9 cellular contexts compared by ENCODE assay signal in the genomic region with DNA sequence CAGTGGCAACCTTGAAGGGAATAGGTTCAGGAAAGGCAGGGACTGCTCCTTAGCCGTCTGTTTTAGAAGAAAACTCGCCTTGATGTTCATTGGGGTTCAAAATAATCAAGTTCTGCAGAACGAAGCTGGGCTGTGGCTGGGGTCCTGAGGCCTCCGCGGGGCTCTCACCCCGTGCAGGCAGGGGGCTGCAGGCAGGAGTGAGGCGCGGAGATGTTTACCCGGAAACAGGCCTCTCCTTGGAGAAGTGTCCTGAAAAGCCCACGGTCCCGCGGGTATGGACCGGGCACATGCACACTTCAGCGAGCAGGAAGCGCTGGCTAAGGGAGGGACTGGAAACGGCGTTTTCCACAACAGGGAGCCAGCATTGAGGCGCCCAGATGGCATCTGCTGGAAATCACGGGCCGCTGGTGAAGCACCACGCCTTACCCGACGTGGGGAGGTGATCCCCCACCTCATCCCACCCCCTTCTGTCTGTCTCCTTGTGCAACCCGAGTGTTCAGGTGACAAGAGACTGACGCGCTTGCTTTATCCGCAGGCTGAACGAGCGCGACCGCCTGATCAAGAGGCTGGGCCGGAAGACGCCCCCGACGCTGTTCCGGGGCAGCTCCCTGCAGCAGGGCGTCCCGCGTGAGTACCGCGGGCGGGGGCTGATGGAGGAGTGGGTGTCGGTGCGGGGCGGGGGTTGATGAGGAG. TPM values are rescaled to one million over a fixed set of nuclear protein-coding genes. Genes with fewer than 3 reads are reported as not detected.
A peak's percentile ranks its signal among the peaks of the same experiment; 100 is the strongest.
DNase-seq lines count a peak whose midpoint lies in the region; ATAC-seq, FAIRE-seq and TF ChIP-seq lines count a peak whose summit lies in the region.
"Had no signal": no experiment of that assay in that cellular context is flagged by ENCODE, and none has a peak within 500 bp of the region (broad histone marks: within the 10 kb centered on the region; RNA-seq: fewer than 3 reads in every experiment).

No MANE protein-coding gene starts in this region.

- H4K91ac ChIP-seq in H1 (replicated peaks; ENCODE audit: insufficient read length, low read length): peak overlapping the region; percentile 68

- H3K9ac ChIP-seq in H1 (replicated peaks in 1 of 4; ENCODE audit: extremely low read depth in 1 of 4, low read depth in 3 of 4, low read length in 3 of 4): no peak overlapping the region

- ATAC-seq in aorta (ENCODE audit: low FRiP score) (no peak), GM18907 (IDR thresholded peaks at IDR 0.05; ENCODE audit: unreplicated experiment) (no peak)

- H3K4ac ChIP-seq in H1 (replicated peaks; ENCODE audit: insufficient read length, low read depth, low read length): no peak overlapping the region

- H3K79me2 ChIP-seq in H1 (ENCODE audit: control insufficient read depth in 1 of 2, insufficient read depth in 2 of 2, low read length in 2 of 2): no peaks in the 10 kb centered on the region

- no peaks in the 10 kb centered on the region for H3K79me1 ChIP-seq in H1 (ENCODE audit: low read depth, low read length)

- intact Hi-C loops in spleen (cut with DNase I; ENCODE audit: low total_unique reads) (no loop called here), aorta (cut with DNase I) (no loop called here)

- H3K9me3 ChIP-seq in AG04450 (ENCODE audit: control insufficient read depth, insufficient read depth, low read length) (no peaks in the 10 kb centered on the region; the same call in 1 of the 2 replicates), H1 (ENCODE audit: insufficient read depth in 2 of 2, low read depth in 1 of 2, low read length in 1 of 2) (no peaks in the 10 kb centered on the region), spleen (peaks cover 0 to 6% (median 0%) of the 10 kb centered on the region in 8 donors), aorta (ENCODE audit: control insufficient read depth, low read length) (no peaks in the 10 kb centered on the region)

- in situ Hi-C loops in KBM-7 (cut with MboI; ENCODE audit: low pct_unique_long_range_greater_than_20kb, low sequenced_read_pairs): no loop called here

- H3K4me1 ChIP-seq in H1 (replicated peaks in 1 of 4; ENCODE audit: control insufficient read depth in 3 of 4, insufficient read depth in 4 of 4, low read length in 3 of 4) (peaks cover 0 to 8% (median 4%) of the 10 kb centered on the region in 4 experiments; a peak in 4 of 7 replicates), spleen (peaks cover 0 to 18% (median 5%) of the 10 kb centered on the region in 6 donors), aorta (ENCODE audit: control insufficient read depth in 1 of 2, insufficient read depth in 2 of 2, low read length in 2 of 2) (no peaks in the 10 kb centered on the region)

- TF ChIP-seq RAD21 in H1 (IDR thresholded peaks at IDR 0.05 in 1 of 2, conservative IDR thresholded peaks at IDR 0.05 in 1 of 2; ENCODE audit: low read depth in 2 of 2, low read length in 2 of 2): no peak

- TF ChIP-seq CTCF in AG04450 (IDR thresholded peaks at IDR 0.05; ENCODE audit: low read depth, low read length): no peak
- no peak for TF ChIP-seq CTCF in H1 (IDR thresholded peaks at IDR 0.05; ENCODE audit: control extremely low read depth in 1 of 3, insufficient read depth in 1 of 3, low read depth in 1 of 3, low read length in 3 of 3)
- TF ChIP-seq CTCF in spleen (IDR thresholded peaks at IDR 0.05 in 8 of 11, conservative IDR thresholded peaks at IDR 0.05 in 3 of 11): no peak

- no peak for DNase-seq in AG04450 (ENCODE audit: low read depth, low spot score)
- DNase-seq in activated CD4-positive, alpha-beta T cell treated with anti-CD3 and anti-CD28 coated beads, Interleukin-2, amount 50 U/mL, for 48 hours: peak; percentile 47 to 52
- peak in 1 of 2 experiments; percentile 51 for DNase-seq in H1 (ENCODE audit: low read depth in 1 of 2, low spot score in 2 of 2)
- DNase-seq in spleen: peak; percentile 82
- DNase-seq in superior temporal gyrus (ENCODE audit: extremely low spot score): no peak
- no peak for DNase-seq in aorta
- DNase-seq in KBM-7: no peak

- peak overlapping the region; percentile 74; the same call in 1 of the 2 replicates for H2AFZ ChIP-seq in H1 (ENCODE audit: low read length)

- 66% methylated on average over 37 of the region's 45 CpGs; no CpG with 5 or more reads in 1 of the 2 experiments for WGBS in H1 (ENCODE audit: extremely low coverage in 1 of 2, insufficient coverage in 1 of 2, insufficient read length in 1 of 2, insufficient replicate concordance in 2 of 2, low coverage in 1 of 2, low lambda C conversion rate in 2 of 2, missing lambda C conversion rate in 1 of 2), 2 experiments
- WGBS in spleen, 5 donors: 17 to 39% (median 19%) methylated on average over 19 to 45 of the region's 45 CpGs
- WGBS in aorta, 2 donors: 21 to 31% methylated on average over 37 to 45 of the region's 45 CpGs

- no peak overlapping the region for H2BK120ac ChIP-seq in H1 (replicated peaks; ENCODE audit: low read depth, low read length)

- H3K27me3 ChIP-seq in AG04450 (ENCODE audit: control insufficient read depth, insufficient read depth, low read length): no peaks in the 10 kb centered on the region
- peaks cover 0 to 1% (median 0%) of the 10 kb centered on the region in 4 experiments; a peak in 3 of 7 replicates for H3K27me3 ChIP-seq in H1 (replicated peaks in 1 of 4; ENCODE audit: control insufficient read depth in 3 of 4, extremely low read depth in 1 of 4, insufficient read depth in 3 of 4, low read length in 3 of 4)
- peaks cover 0 to 21% (median 3%) of the 10 kb centered on the region in 7 donors for H3K27me3 ChIP-seq in spleen (replicated peaks in 1 of 7)
- H3K27me3 ChIP-seq in aorta (ENCODE audit: control insufficient read depth in 1 of 2, insufficient read depth in 2 of 2, low read length in 1 of 2): no peaks in the 10 kb centered on the region

- H2BK15ac ChIP-seq in H1 (ENCODE audit: low read length): peak overlapping the region; percentile 92; the same call in 1 of the 2 replicates

- H2BK20ac ChIP-seq in H1 (ENCODE audit: low read length): no peak overlapping the region

- H3K23ac ChIP-seq in H1 (ENCODE audit: insufficient read length): no peak overlapping the region

- no peak for FAIRE-seq in H1 (lab: Jason Lieb, UNC)

- H3K56ac ChIP-seq in H1 (replicated peaks; ENCODE audit: insufficient read length, low read depth, low read length): no peak overlapping the region

- no peak for TF ChIP-seq EP300 in H1 (IDR thresholded peaks at IDR 0.05; ENCODE audit: borderline replicate concordance in 1 of 2, low read depth in 2 of 2, low read length in 2 of 2)

- H3K23me2 ChIP-seq in H1 (ENCODE audit: low read depth, low read length): 0 out of 2 replicates have a peak, but pooled peaks cover 2% of the 10 kb centered on the region

- H4K8ac ChIP-seq in H1 (ENCODE audit: extremely low read depth, insufficient read depth, low read length): peak overlapping the region; percentile 76; the same call in 1 of the 2 replicates

- no peaks in the 10 kb centered on the region for H4K20me1 ChIP-seq in H1 (replicated peaks in 1 of 2; ENCODE audit: control insufficient read depth in 1 of 2, insufficient read depth in 2 of 2, low read length in 2 of 2)

- H2BK12ac ChIP-seq in H1 (ENCODE audit: low read depth, low read length): peak overlapping the region; percentile 68; the same call in 1 of the 2 replicates

- POLR2A ChIA-PET in AG04450 (lab: Yijun Ruan, JAX): no interaction called here
- POLR2A ChIA-PET in H1 (lab: Charles Lee; ENCODE audit: partially characterized antibody): no interaction called here

- CTCF ChIA-PET in AG04450 (lab: Charles Lee) (no interaction called here), H1 (lab: Charles Lee; ENCODE audit: partially characterized antibody) (interaction anchor here (0.6 kb wide), 1 partner anchor 207 kb away, joined by 4 read pairs; no protein-coding TSS in a partner anchor)

- no peak overlapping the region for H4K5ac ChIP-seq in H1 (ENCODE audit: insufficient read length, low read depth, low read length)

- H2AK5ac ChIP-seq in H1 (ENCODE audit: low read depth, low read length): no peak overlapping the region

- H3K18ac ChIP-seq in H1 (ENCODE audit: extremely low read depth, low read length): peak overlapping the region; percentile 48; the same call in 1 of the 2 replicates

- no peak overlapping the region for H3K14ac ChIP-seq in H1 (ENCODE audit: insufficient read length)

- H3K27ac ChIP-seq in AG04450 (ENCODE audit: low read depth, low read length): no peak overlapping the region
- H3K27ac ChIP-seq in H1 (ENCODE audit: low read depth, low read length): no peak overlapping the region
- H3K27ac ChIP-seq in spleen: peak overlapping the region in 4 of 8 donors; percentile 37 to 51 (median 46)
- no peak overlapping the region for H3K27ac ChIP-seq in aorta (ENCODE audit: low read depth in 1 of 2, low read length in 2 of 2)
- H3K27ac ChIP-seq: HL-60 had no signal

- no peak overlapping the region; the same call in 1 of the 2 replicates for H2BK5ac ChIP-seq in H1 (ENCODE audit: low read depth, low read length)

- H3K4me3 ChIP-seq in AG04450 (ENCODE audit: low read depth, low read length) (peak overlapping the region; percentile 32), H1 (ENCODE audit: extremely low read depth in 1 of 4, insufficient read depth in 2 of 4, low read depth in 3 of 4, low read length in 4 of 4) (peak overlapping the region in 1 of 4 experiments; percentile 39; a peak in 2 of 8 replicates), spleen (peak overlapping the region; percentile 9 to 66 (median 24)), aorta (ENCODE audit: low read length in 2 of 2) (peak overlapping the region in 1 of 2 donors; percentile 6)

- no peak for TF ChIP-seq POLR2A in H1 (IDR thresholded peaks at IDR 0.05; ENCODE audit: control extremely low read depth in 1 of 2, low read depth in 2 of 2, low read length in 2 of 2)
- TF ChIP-seq POLR2A in spleen (IDR thresholded peaks at IDR 0.05): no peak

- no peaks in the 10 kb centered on the region for H3K36me3 ChIP-seq in H1 (ENCODE audit: control insufficient read depth in 2 of 4, insufficient read depth in 4 of 4, low read length in 3 of 4)
- H3K36me3 ChIP-seq in spleen: no peaks in the 10 kb centered on the region
- H3K36me3 ChIP-seq in aorta (ENCODE audit: control insufficient read depth in 1 of 2, insufficient read depth in 2 of 2, low read length in 1 of 2): no peaks in the 10 kb centered on the region

- peak overlapping the region; percentile 21 to 40; a peak in 3 of 4 replicates for H3K4me2 ChIP-seq in H1 (ENCODE audit: insufficient read depth in 1 of 2, low read depth in 2 of 2, low read length in 2 of 2)

RNA-seq across cellular contexts. Expression of a gene that starts 39.7 kb away (rescaled TPM):
- polyA plus RNA-seq in AG04450 (2011; rRNA removed) (0.02 TPM in 1 of 2 replicates, not detected in the other), H1 (2011; rRNA removed) (8.6 and 10.2 TPM in 2 replicates), spleen (under 1 TPM; 0.33 to 0.99 (median 0.87) TPM), aorta (not detected)
- polyA minus RNA-seq in AG04450 (2011; rRNA and poly(A)+ RNA removed): 0.09 and 0.17 TPM in 2 replicates
- 22.6 and 23.8 TPM in 2 replicates for total RNA-seq in H1 (2021; fragmentation: NEBNext Ultra II Directional; extraction: Animal tissue kit (Norgen Biotek cat#: 25700))
- 7.3 TPM for polyA plus RNA-seq in H1 (2011; cell fraction: cytosol; rRNA removed)
- polyA plus RNA-seq in H1 (2011; cell fraction: nucleus; rRNA removed): 6.6 TPM
- polyA plus RNA-seq in H1 (2012, experiment 1 of 2): 7.5 to 8.2 TPM (median 7.8 TPM) in 4 replicates
- polyA plus RNA-seq in H1 (2012, experiment 2 of 2): 4.7 TPM
- 15.2 TPM for polyA plus RNA-seq in H1 (2013, experiment 1 of 2)
- polyA plus RNA-seq in H1 (2013, experiment 2 of 2): 17.8 TPM
- 29.0 and 30.1 TPM in 2 replicates for polyA minus RNA-seq in H1 (2011; rRNA and poly(A)+ RNA removed)
- polyA minus RNA-seq in H1 (2011; cell fraction: cytosol; rRNA and poly(A)+ RNA removed): 20.6 TPM
- polyA minus RNA-seq in H1 (2011; cell fraction: nucleus; rRNA and poly(A)+ RNA removed): 11.1 TPM
- total RNA-seq in spleen (1 to 10 TPM in 1 of 7 donors, under 1 TPM in 4, not detected in 2; 0.27 to 1.5 (median 0.39) TPM), aorta (under 1 TPM; 0.19 to 0.66 TPM)

Comparison
In these comparisons a context has a peak if more than half of its experiments do, and no peak if none do; other contexts are left out.
1. DNase-seq: peak in activated CD4-positive, alpha-beta T cell treated with anti-CD3 and anti-CD28 coated beads, Interleukin-2, amount 50 U/mL, for 48 hours (2 of 2) and spleen (single experiment); none in AG04450 (single experiment), superior temporal gyrus (single experiment), aorta (0 of 2) and KBM-7 (single experiment).